In the genomic region with DNA sequence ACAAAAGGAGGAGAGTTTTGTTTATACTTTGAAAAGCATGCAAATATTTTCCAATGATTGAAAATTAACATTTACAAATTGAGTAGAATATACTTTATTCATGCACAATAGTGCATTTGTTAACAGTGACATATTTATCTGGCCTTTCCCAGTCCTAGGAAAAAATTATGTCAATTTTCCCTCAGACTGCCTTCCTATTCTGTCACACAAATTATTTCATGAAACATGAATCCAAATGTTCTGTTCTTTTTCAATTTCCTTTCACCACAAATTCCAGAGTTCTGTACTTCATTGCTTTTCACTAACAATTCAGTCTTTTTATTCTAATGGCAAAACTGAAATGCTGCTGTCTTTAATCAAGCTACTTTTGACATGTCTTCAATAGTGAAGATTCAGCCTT, we compare ENCODE assay signal across 15 cellular contexts.
DNase-seq lines count a peak whose midpoint lies in the region; ATAC-seq and TF ChIP-seq lines count a peak whose summit lies in the region.
"Had no signal": no experiment of that assay in that cellular context is flagged by ENCODE, and none has a peak within 500 bp of the region (broad histone marks: within the 10 kb centered on the region; RNA-seq: fewer than 3 reads in every experiment).

No MANE protein-coding gene starts in this region.

- intact Hi-C loops in heart right ventricle (cut with DNase I) = no loop called here
- intact Hi-C loops in right cardiac atrium (cut with DNase I) = no loop called here

- H3K9me3 ChIP-seq in heart right ventricle = no peaks in the 10 kb centered on the region
- no peaks in the 10 kb centered on the region for H3K9me3 ChIP-seq in right cardiac atrium (ENCODE audit: control insufficient read depth, low read length)
- H3K9me3 ChIP-seq in hepatocyte (ENCODE audit: low read depth) = no peaks in the 10 kb centered on the region
- H3K9me3 ChIP-seq: A549 had no signal

- no peak overlapping the region for H2AFZ ChIP-seq in hepatocyte
- H2AFZ ChIP-seq: GM23248 had no signal

- TF ChIP-seq CTCF in heart right ventricle (IDR thresholded peaks at IDR 0.05) (no peak), hepatocyte (IDR thresholded peaks at IDR 0.05; ENCODE audit: poor library complexity) (no peak)

- H3K27ac ChIP-seq in heart right ventricle (peak overlapping the region in 4 of 10 donors; percentile 32 to 64 (median 40)), right cardiac atrium (ENCODE audit: low read length) (no peak overlapping the region), hepatocyte (peak overlapping the region; percentile 57)
- H3K27ac ChIP-seq: GM23248 had no signal

- H3K27me3 ChIP-seq in heart right ventricle (no peaks in the 10 kb centered on the region), right cardiac atrium (ENCODE audit: control insufficient read depth, insufficient read depth) (no peaks in the 10 kb centered on the region), hepatocyte (no peaks in the 10 kb centered on the region)

- H3K36me3 ChIP-seq in heart right ventricle (no peaks in the 10 kb centered on the region), hepatocyte (replicated peaks; ENCODE audit: insufficient read depth, low read depth) (no peaks in the 10 kb centered on the region)

- peak in 5 of 8 donors; percentile 33 to 75 (median 52) for ATAC-seq in heart right ventricle
- ATAC-seq in right cardiac atrium = no peak
- ATAC-seq: A549; CD8-positive, alpha-beta T cell; HCT116 had no signal

- DNase-seq in heart right ventricle = no peak
- DNase-seq in right cardiac atrium = no peak
- DNase-seq in NCI-H1048 (lab: John Stamatoyannopoulos, UW) = peak; percentile 50
- peak; percentile 35 for DNase-seq in dedifferentiated amniotic fluid mesenchymal stem cell (ENCODE audit: extremely low spot score)
- DNase-seq in hepatocyte (ENCODE audit: low spot score) = no peak
- DNase-seq in T-helper 2 cell = no peak
- no peak for DNase-seq in amygdala (lab: John Stamatoyannopoulos, UW)
- DNase-seq: CD8-positive, alpha-beta T cell; COR-L47; DMS53; GF-D8; GM23248; IMR-90 had no signal

- H3K4me2 ChIP-seq in hepatocyte = peak overlapping the region; percentile 29

- no peaks in the 10 kb centered on the region for H3K9me2 ChIP-seq in hepatocyte (replicated peaks; ENCODE audit: insufficient read depth)

- H3K4me1 ChIP-seq in heart right ventricle (peaks cover 0 to 18% (median 0%) of the 10 kb centered on the region in 9 donors), right cardiac atrium (ENCODE audit: control insufficient read depth, insufficient read depth, low read length) (no peaks in the 10 kb centered on the region), hepatocyte (ENCODE audit: insufficient read depth) (peaks cover 10% of the 10 kb centered on the region)

- H3K79me2 ChIP-seq in hepatocyte = peaks cover 5% of the 10 kb centered on the region

- peaks cover 3% of the 10 kb centered on the region for H4K20me1 ChIP-seq in hepatocyte (ENCODE audit: insufficient read depth, poor library complexity, severe bottlenecking)

- H3K4me3 ChIP-seq in heart right ventricle (no peak overlapping the region), right cardiac atrium (ENCODE audit: low read length) (no peak overlapping the region), hepatocyte (no peak overlapping the region)
- H3K4me3 ChIP-seq: A549, GM23248 had no signal

Comparison
In these comparisons a context has a peak if more than half of its experiments do, and no peak if none do; other contexts are left out.
1. ATAC-seq: peak in heart right ventricle (5 of 8); none in right cardiac atrium (0 of 2).
2. DNase-seq: peak in NCI-H1048 (single experiment) and dedifferentiated amniotic fluid mesenchymal stem cell (single experiment); none in heart right ventricle (0 of 2), right cardiac atrium (0 of 3), hepatocyte (single experiment), T-helper 2 cell (0 of 5) and amygdala (0 of 56).